In genomic region chr16:1309888-1310831, GRCh38 we compare ENCODE assay signal across 1 cellular context.
A peak's percentile ranks its signal among the peaks of the same experiment; 100 is the strongest.
TF ChIP-seq lines count a peak whose summit lies in the region.

No MANE protein-coding gene starts in this region.

TF ChIP-seq in K562, 482 proteins besides CTCF, POLR2A, EP300 and RAD21 (continued from another document and continues in another):
- TF ChIP-seq, protein P1, sequence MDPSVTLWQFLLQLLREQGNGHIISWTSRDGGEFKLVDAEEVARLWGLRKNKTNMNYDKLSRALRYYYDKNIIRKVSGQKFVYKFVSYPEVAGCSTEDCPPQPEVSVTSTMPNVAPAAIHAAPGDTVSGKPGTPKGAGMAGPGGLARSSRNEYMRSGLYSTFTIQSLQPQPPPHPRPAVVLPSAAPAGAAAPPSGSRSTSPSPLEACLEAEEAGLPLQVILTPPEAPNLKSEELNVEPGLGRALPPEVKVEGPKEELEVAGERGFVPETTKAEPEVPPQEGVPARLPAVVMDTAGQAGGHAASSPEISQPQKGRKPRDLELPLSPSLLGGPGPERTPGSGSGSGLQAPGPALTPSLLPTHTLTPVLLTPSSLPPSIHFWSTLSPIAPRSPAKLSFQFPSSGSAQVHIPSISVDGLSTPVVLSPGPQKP (CRISPR knock-in tag; IDR thresholded peaks at IDR 0.05), result no peak
- no peak for TF ChIP-seq CXXC5 (CRISPR knock-in tag; IDR thresholded peaks at IDR 0.05)
- TF ChIP-seq RBM34 (IDR thresholded peaks at IDR 0.05; ENCODE audit: borderline replicate concordance, insufficient read depth, low read length), result no peak
- TF ChIP-seq TCF7L2 (IDR thresholded peaks at IDR 0.05; ENCODE audit: low read depth, low read length), result no peak
- 0 out of 4 replicates have a peak, but pooled peaks of 1 of the 2 experiments have one; percentile 48 for TF ChIP-seq KDM4B (IDR thresholded peaks at IDR 0.05; ENCODE audit: borderline replicate concordance in 2 of 2, low read depth in 1 of 2)
- TF ChIP-seq, protein P2, sequence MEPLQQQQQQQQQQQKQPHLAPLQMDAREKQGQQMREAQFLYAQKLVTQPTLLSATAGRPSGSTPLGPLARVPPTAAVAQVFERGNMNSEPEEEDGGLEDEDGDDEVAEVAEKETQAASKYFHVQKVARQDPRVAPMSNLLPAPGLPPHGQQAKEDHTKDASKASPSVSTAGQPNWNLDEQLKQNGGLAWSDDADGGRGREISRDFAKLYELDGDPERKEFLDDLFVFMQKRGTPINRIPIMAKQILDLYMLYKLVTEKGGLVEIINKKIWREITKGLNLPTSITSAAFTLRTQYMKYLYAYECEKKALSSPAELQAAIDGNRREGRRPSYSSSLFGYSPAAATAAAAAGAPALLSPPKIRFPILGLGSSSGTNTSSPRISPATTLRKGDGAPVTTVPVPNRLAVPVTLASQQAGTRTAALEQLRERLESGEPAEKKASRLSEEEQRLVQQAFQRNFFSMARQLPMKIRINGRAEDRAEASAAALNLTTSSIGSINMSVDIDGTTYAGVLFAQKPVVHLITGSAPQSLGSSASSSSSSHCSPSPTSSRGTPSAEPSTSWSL (CRISPR knock-in tag; IDR thresholded peaks at IDR 0.05; ENCODE audit: borderline replicate concordance), result no peak
- no peak for TF ChIP-seq NONO (IDR thresholded peaks at IDR 0.05; ENCODE audit: low read depth in 2 of 2, low read length in 1 of 2)
- TF ChIP-seq ELF2 (CRISPR knock-in tag; IDR thresholded peaks at IDR 0.05), result peak; percentile 50; the same call in 1 of the 2 replicates
- TF ChIP-seq MCM7 (IDR thresholded peaks at IDR 0.05), result no peak
- TF ChIP-seq TAF9B (IDR thresholded peaks at IDR 0.05; ENCODE audit: partially characterized antibody), result no peak
- TF ChIP-seq BMI1 (IDR thresholded peaks at IDR 0.05; ENCODE audit: low read length), result no peak
- no peak for TF ChIP-seq NCOR1 (IDR thresholded peaks at IDR 0.05)
- no peak for TF ChIP-seq RBM17 (IDR thresholded peaks at IDR 0.05; ENCODE audit: borderline replicate concordance, low read depth, low read length)
- peak; percentile 29 to 34; a peak in 2 of 4 replicates for TF ChIP-seq NRF1 (conservative IDR thresholded peaks at IDR 0.05 in 1 of 2, IDR thresholded peaks at IDR 0.05 in 1 of 2)
- TF ChIP-seq DPF2 (IDR thresholded peaks at IDR 0.05), result peak; percentile 50; the same call in 1 of the 2 replicates
- TF ChIP-seq, protein P3, sequence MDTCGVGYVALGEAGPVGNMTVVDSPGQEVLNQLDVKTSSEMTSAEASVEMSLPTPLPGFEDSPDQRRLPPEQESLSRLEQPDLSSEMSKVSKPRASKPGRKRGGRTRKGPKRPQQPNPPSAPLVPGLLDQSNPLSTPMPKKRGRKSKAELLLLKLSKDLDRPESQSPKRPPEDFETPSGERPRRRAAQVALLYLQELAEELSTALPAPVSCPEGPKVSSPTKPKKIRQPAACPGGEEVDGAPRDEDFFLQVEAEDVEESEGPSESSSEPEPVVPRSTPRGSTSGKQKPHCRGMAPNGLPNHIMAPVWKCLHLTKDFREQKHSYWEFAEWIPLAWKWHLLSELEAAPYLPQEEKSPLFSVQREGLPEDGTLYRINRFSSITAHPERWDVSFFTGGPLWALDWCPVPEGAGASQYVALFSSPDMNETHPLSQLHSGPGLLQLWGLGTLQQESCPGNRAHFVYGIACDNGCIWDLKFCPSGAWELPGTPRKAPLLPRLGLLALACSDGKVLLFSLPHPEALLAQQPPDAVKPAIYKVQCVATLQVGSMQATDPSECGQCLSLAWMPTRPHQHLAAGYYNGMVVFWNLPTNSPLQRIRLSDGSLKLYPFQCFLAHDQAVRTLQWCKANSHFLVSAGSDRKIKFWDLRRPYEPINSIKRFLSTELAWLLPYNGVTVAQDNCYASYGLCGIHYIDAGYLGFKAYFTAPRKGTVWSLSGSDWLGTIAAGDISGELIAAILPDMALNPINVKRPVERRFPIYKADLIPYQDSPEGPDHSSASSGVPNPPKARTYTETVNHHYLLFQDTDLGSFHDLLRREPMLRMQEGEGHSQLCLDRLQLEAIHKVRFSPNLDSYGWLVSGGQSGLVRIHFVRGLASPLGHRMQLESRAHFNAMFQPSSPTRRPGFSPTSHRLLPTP (IDR thresholded peaks at IDR 0.05; ENCODE audit: borderline replicate concordance, extremely low read depth, insufficient read length), result no peak
- TF ChIP-seq, protein P4, sequence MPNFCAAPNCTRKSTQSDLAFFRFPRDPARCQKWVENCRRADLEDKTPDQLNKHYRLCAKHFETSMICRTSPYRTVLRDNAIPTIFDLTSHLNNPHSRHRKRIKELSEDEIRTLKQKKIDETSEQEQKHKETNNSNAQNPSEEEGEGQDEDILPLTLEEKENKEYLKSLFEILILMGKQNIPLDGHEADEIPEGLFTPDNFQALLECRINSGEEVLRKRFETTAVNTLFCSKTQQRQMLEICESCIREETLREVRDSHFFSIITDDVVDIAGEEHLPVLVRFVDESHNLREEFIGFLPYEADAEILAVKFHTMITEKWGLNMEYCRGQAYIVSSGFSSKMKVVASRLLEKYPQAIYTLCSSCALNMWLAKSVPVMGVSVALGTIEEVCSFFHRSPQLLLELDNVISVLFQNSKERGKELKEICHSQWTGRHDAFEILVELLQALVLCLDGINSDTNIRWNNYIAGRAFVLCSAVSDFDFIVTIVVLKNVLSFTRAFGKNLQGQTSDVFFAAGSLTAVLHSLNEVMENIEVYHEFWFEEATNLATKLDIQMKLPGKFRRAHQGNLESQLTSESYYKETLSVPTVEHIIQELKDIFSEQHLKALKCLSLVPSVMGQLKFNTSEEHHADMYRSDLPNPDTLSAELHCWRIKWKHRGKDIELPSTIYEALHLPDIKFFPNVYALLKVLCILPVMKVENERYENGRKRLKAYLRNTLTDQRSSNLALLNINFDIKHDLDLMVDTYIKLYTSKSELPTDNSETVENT (CRISPR knock-in tag; IDR thresholded peaks at IDR 0.05), result no peak
- no peak for TF ChIP-seq PKNOX1 (IDR thresholded peaks at IDR 0.05)
- no peak for TF ChIP-seq YY1 (IDR thresholded peaks at IDR 0.05; ENCODE audit: borderline replicate concordance in 1 of 3, control insufficient read depth in 1 of 3, extremely low read depth in 1 of 3, insufficient read depth in 3 of 3, insufficient read length in 1 of 3, insufficient replicate concordance in 2 of 3, low read depth in 1 of 3, low read length in 2 of 3)
- TF ChIP-seq BRF2 (IDR thresholded peaks at IDR 0.05; ENCODE audit: borderline replicate concordance, insufficient read depth, insufficient read length), result no peak
- no peak for TF ChIP-seq ZNF707 (CRISPR knock-in tag; conservative IDR thresholded peaks at IDR 0.05)
- TF ChIP-seq, protein P5, sequence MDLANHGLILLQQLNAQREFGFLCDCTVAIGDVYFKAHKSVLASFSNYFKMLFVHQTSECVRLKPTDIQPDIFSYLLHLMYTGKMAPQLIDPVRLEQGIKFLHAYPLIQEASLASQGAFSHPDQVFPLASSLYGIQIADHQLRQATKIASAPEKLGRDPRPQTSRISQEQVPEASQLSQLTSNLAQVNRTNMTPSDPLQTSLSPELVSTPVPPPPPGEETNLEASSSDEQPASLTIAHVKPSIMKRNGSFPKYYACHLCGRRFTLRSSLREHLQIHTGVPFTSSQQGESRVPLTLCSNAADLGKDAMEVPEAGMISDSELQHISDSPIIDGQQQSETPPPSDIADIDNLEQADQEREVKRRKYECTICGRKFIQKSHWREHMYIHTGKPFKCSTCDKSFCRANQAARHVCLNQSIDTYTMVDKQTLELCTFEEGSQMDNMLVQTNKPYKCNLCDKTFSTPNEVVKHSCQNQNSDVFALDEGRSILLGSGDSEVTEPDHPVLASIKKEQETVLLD (IDR thresholded peaks at IDR 0.05), result no peak
- TF ChIP-seq CUX1 (CRISPR knock-in tag; IDR thresholded peaks at IDR 0.05), result no peak
- no peak for TF ChIP-seq RFX1 (IDR thresholded peaks at IDR 0.05)
- TF ChIP-seq POLR3G (IDR thresholded peaks at IDR 0.05; ENCODE audit: extremely low read depth, insufficient read length, insufficient replicate concordance), result no peak
- TF ChIP-seq MTA1 (IDR thresholded peaks at IDR 0.05; ENCODE audit: borderline replicate concordance), result no peak
- no peak for TF ChIP-seq ZNF696 (CRISPR knock-in tag; conservative IDR thresholded peaks at IDR 0.05)
- TF ChIP-seq, protein P6, sequence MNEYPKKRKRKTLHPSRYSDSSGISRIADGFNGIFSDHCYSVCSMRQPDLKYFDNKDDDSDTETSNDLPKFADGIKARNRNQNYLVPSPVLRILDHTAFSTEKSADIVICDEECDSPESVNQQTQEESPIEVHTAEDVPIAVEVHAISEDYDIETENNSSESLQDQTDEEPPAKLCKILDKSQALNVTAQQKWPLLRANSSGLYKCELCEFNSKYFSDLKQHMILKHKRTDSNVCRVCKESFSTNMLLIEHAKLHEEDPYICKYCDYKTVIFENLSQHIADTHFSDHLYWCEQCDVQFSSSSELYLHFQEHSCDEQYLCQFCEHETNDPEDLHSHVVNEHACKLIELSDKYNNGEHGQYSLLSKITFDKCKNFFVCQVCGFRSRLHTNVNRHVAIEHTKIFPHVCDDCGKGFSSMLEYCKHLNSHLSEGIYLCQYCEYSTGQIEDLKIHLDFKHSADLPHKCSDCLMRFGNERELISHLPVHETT (CRISPR knock-in tag; conservative IDR thresholded peaks at IDR 0.05 in 1 of 2, IDR thresholded peaks at IDR 0.05 in 1 of 2), result no peak
- TF ChIP-seq KLF16 (IDR thresholded peaks at IDR 0.05), result no peak
- TF ChIP-seq NCOA6 (IDR thresholded peaks at IDR 0.05), result no peak
- TF ChIP-seq MAFK (IDR thresholded peaks at IDR 0.05; ENCODE audit: low read length), result no peak
- no peak for TF ChIP-seq ASH1L (IDR thresholded peaks at IDR 0.05; ENCODE audit: borderline replicate concordance, low read depth, partially characterized antibody)
- TF ChIP-seq HSF4 (CRISPR knock-in tag; IDR thresholded peaks at IDR 0.05; ENCODE audit: borderline replicate concordance), result no peak
- TF ChIP-seq RBM39 (optimal IDR thresholded peaks at IDR 0.05; ENCODE audit: low read depth, low read length), result no peak
- TF ChIP-seq, protein P7, sequence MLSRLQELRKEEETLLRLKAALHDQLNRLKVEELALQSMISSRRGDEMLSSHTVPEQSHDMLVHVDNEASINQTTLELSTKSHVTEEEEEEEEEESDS (CRISPR knock-in tag; IDR thresholded peaks at IDR 0.05), result no peak
- no peak; the same call in none of the 2 replicates for TF ChIP-seq EP400 (IDR thresholded peaks at IDR 0.05)
- no peak for TF ChIP-seq GATAD2A (IDR thresholded peaks at IDR 0.05)
- TF ChIP-seq KLF6 (CRISPR knock-in tag; IDR thresholded peaks at IDR 0.05; ENCODE audit: borderline replicate concordance), result no peak
- no peak for TF ChIP-seq ZKSCAN3 (CRISPR knock-in tag; IDR thresholded peaks at IDR 0.05)
